Comparison of ENCODE assay signal across 14 cellular contexts in the genomic region with DNA sequence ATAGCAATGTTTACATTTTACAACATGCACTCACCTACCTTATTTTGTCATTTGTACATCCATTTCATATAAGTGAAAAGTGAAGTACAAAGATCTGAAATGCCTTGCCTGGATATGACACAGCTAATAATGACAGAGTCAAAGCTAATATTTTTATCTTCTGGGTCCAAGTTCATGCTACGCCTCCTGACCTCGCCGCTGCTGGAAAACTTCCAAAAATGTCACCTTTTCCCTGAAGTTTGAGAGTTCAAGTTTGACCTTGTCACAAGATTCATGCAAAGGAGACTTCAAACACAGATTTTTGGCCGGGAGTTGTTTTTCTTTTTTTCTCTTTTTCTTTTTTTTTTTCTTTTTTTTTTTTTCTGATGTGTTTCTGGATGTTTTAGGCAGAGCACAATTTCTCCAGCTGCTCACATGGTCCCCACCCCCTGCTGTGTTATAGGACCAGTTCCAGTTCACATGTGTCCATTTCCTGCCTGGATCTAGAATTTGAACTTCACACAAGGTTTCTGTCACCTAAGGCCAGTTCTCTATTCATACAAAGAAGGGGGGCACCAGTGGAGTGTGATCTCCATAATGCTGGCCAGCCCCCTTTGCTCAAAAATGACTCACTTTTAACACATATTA.
"Had no signal": no experiment of that assay in that cellular context is flagged by ENCODE, and none has a peak within 500 bp of the region (broad histone marks: within the 10 kb centered on the region; RNA-seq: fewer than 3 reads in every experiment).

No MANE protein-coding gene starts in this region.

- H3K9me3 Mint-ChIP-seq: activated B cell treated with CpG ODN at 0.5 μM for 24 hours; activated CD4-positive, alpha-beta memory T cell treated with anti-CD3 and anti-CD28 coated beads for 36 hours; activated T-helper 2 cell treated with anti-CD3 and anti-CD28 coated beads, Interferon-gamma antibody, Interleukin-2, Interleukin-4, amounts not matched to agents 10 μg/mL and 5 μg/mL and 100 μg/mL, durations not matched to agents 14 hours and 24 hours and 36 hours; natural killer cell; T-cell had no signal

- H3K36me3 Mint-ChIP-seq: activated CD4-positive, alpha-beta memory T cell treated with anti-CD3 and anti-CD28 coated beads for 36 hours; natural killer cell; T-cell had no signal

- H3K4me1 Mint-ChIP-seq: activated B cell treated with CpG ODN at 0.5 μM for 24 hours, natural killer cell, T-cell had no signal

- H3K4me3 Mint-ChIP-seq: activated B cell treated with CpG ODN at 0.5 μM for 24 hours; activated CD4-positive, alpha-beta memory T cell treated with anti-CD3 and anti-CD28 coated beads for 36 hours; natural killer cell; T-cell had no signal

- FAIRE-seq: endometrium, urothelium cell line had no signal

- H3K27me3 Mint-ChIP-seq: activated B cell treated with CpG ODN at 0.5 μM for 24 hours had no signal

- DNase-seq: activated B cell treated with CpG ODN at 0.5 μM for 24 hours; activated CD4-positive, alpha-beta memory T cell treated with anti-CD3 and anti-CD28 coated beads for 36 hours; activated CD4-positive, alpha-beta T cell treated with anti-CD3 and anti-CD28 coated beads for 4 hours; activated naive CD4-positive, alpha-beta T cell treated with Interleukin-2 at 50 U/mL for 16 hours; brain microvascular endothelial cell; cortex of kidney; erythroblast; foreskin melanocyte; natural killer cell; stimulated activated naive CD8-positive, alpha-beta T cell treated with anti-CD3 and anti-CD28 coated beads, Interleukin-15, Interleukin-2, amounts not matched to agents 100 U/mL and 50 U/mL, for 24 hours; T-cell had no signal

- H3K27ac Mint-ChIP-seq: activated B cell treated with CpG ODN at 0.5 μM for 24 hours; activated CD4-positive, alpha-beta memory T cell treated with anti-CD3 and anti-CD28 coated beads for 36 hours; activated T-helper 2 cell treated with anti-CD3 and anti-CD28 coated beads, Interferon-gamma antibody, Interleukin-2, Interleukin-4, amounts not matched to agents 10 μg/mL and 5 μg/mL and 100 μg/mL, durations not matched to agents 14 hours and 24 hours and 36 hours; natural killer cell; T-cell had no signal
